ENCODE assay signal across 23 cellular contexts in the genomic region with DNA sequence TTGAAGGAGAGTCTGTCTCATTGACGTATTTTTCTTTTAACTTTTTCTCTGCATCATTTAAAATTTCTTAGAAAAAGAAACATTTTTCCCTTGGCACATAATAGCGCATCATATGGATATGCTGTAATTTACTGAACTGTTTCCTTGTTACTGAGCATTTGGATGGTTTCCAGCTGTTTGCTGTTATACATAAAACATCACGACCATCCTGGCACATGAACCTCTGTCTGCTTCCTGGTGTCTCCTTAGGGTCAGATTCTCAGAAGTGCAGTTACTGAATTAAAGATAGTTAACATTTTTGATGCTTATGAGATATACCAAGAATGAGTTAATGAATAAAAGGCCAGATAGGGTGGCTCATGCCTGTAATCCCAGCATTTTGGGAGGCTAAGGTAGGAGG.
DNase-seq lines count a peak whose midpoint lies in the region; ATAC-seq and TF ChIP-seq lines count a peak whose summit lies in the region.
"Had no signal": no experiment of that assay in that cellular context is flagged by ENCODE, and none has a peak within 500 bp of the region (broad histone marks: within the 10 kb centered on the region; RNA-seq: fewer than 3 reads in every experiment).

No MANE protein-coding gene starts in this region.

- ATAC-seq in activated naive CD8-positive, alpha-beta T cell treated with anti-CD3 and anti-CD28 coated beads, Interleukin-2, amount 50 U/mL, for 24 hours = no peak
- no peak for ATAC-seq in SK-N-SH treated with all-trans-retinoic acid at 6 μM for 48 hours
- ATAC-seq: activated CD4-positive, CD25-positive, alpha-beta regulatory T cell treated with anti-CD3 and anti-CD28 coated beads, Interleukin-2, amount 50 U/mL, for 24 hours; body of pancreas; gastroesophageal sphincter; GM12878 had no signal

- no peak overlapping the region for H3K27ac Mint-ChIP-seq in activated naive CD8-positive, alpha-beta T cell treated with anti-CD3 and anti-CD28 coated beads, Interleukin-2, amount 50 U/mL, for 24 hours
- H3K27ac Mint-ChIP-seq: activated CD4-positive, alpha-beta memory T cell treated with anti-CD3 and anti-CD28 coated beads for 36 hours; HFFc6; nephron progenitor cell had no signal

- peaks cover 3% of the 10 kb centered on the region for H3K4me1 Mint-ChIP-seq in activated naive CD8-positive, alpha-beta T cell treated with anti-CD3 and anti-CD28 coated beads, Interleukin-2, amount 50 U/mL, for 24 hours

- no peak overlapping the region for H3K4me3 Mint-ChIP-seq in activated naive CD8-positive, alpha-beta T cell treated with anti-CD3 and anti-CD28 coated beads, Interleukin-2, amount 50 U/mL, for 24 hours
- H3K4me3 Mint-ChIP-seq: activated CD4-positive, alpha-beta memory T cell treated with anti-CD3 and anti-CD28 coated beads for 36 hours; HFFc6; nephron progenitor cell had no signal

- H3K36me3 Mint-ChIP-seq in activated naive CD8-positive, alpha-beta T cell treated with anti-CD3 and anti-CD28 coated beads, Interleukin-2, amount 50 U/mL, for 24 hours (ENCODE audit: low read depth) = no peaks in the 10 kb centered on the region
- H3K36me3 Mint-ChIP-seq: activated CD4-positive, alpha-beta memory T cell treated with anti-CD3 and anti-CD28 coated beads for 36 hours had no signal

- H3K9me3 Mint-ChIP-seq in activated naive CD8-positive, alpha-beta T cell treated with anti-CD3 and anti-CD28 coated beads, Interleukin-2, amount 50 U/mL, for 24 hours = no peaks in the 10 kb centered on the region
- H3K9me3 Mint-ChIP-seq: activated CD4-positive, alpha-beta memory T cell treated with anti-CD3 and anti-CD28 coated beads for 36 hours; nephron progenitor cell had no signal

- in situ Hi-C loops in SK-MEL-5 (cut with HindIII; ENCODE audit: low pct_unique_long_range_greater_than_20kb, low sequenced_read_pairs) = no loop called here

- DNase-seq in DMS153 treated with DMSO at 0.1 percent for 48 hours (lab: John Stamatoyannopoulos, UW; ENCODE audit: unreplicated experiment) = peak; percentile 70
- DNase-seq in NCI-H1105 treated with DMSO at 0.1 percent for 48 hours (lab: John Stamatoyannopoulos, UW) = peak; percentile 26
- peak; percentile 42 for DNase-seq in SK-MEL-5 (ENCODE audit: low read depth, low spot score)
- DNase-seq in kidney tubule cell (ENCODE audit: low spot score) = peak; percentile 72
- DNase-seq in inferior parietal cortex (ENCODE audit: extremely low spot score) = no peak
- DNase-seq in COLO668 (lab: John Stamatoyannopoulos, UW; ENCODE audit: unreplicated experiment) = no peak
- no peak for DNase-seq in activated naive CD8-positive, alpha-beta T cell treated with anti-CD3 and anti-CD28 coated beads, Interleukin-2, amount 50 U/mL, for 24 hours
- DNase-seq: activated CD4-positive, alpha-beta memory T cell treated with anti-CD3 and anti-CD28 coated beads for 36 hours; activated CD8-positive, alpha-beta memory T cell treated with anti-CD3 and anti-CD28 coated beads, Interleukin-2, amount 50 U/mL, for 4 hours; activated naive CD4-positive, alpha-beta T cell treated with Interleukin-2 at 50 U/mL for 16 hours; body of pancreas; GOT3; HFFc6; NCI-H187; nephron progenitor cell; NK-92 treated with Interleukin-12 subunit alpha and Interleukin-12 subunit beta, amount 100 ng/mL, for 24 hours; stimulated activated naive CD4-positive, alpha-beta T cell; T-helper 2 cell; upper lobe of left lung had no signal

- peaks cover 3% of the 10 kb centered on the region for H3K27me3 Mint-ChIP-seq in activated naive CD8-positive, alpha-beta T cell treated with anti-CD3 and anti-CD28 coated beads, Interleukin-2, amount 50 U/mL, for 24 hours

TF ChIP-seq in SK-N-SH treated with all-trans-retinoic acid at 6 μM for 48 hours, 23 proteins besides CTCF, POLR2A, EP300 and RAD21:
- TF ChIP-seq TOX (CRISPR knock-in tag; IDR thresholded peaks at IDR 0.05; ENCODE audit: borderline replicate concordance) (no peak), ZNF70 (CRISPR knock-in tag; IDR thresholded peaks at IDR 0.05) (no peak), OSR1 (CRISPR knock-in tag; IDR thresholded peaks at IDR 0.05) (no peak), ESRRG (CRISPR knock-in tag; IDR thresholded peaks at IDR 0.05) (no peak), RARB (CRISPR knock-in tag; IDR thresholded peaks at IDR 0.05) (no peak), ARNTL (CRISPR knock-in tag; IDR thresholded peaks at IDR 0.05; ENCODE audit: borderline replicate concordance, low read depth) (no peak), PPARA (CRISPR knock-in tag; IDR thresholded peaks at IDR 0.05; ENCODE audit: borderline replicate concordance) (no peak), GLIS3 (CRISPR knock-in tag; IDR thresholded peaks at IDR 0.05) (no peak), ZFP3 (CRISPR knock-in tag; IDR thresholded peaks at IDR 0.05) (no peak), ISL1 (CRISPR knock-in tag; IDR thresholded peaks at IDR 0.05) (no peak)
- TF ChIP-seq, protein P1, sequence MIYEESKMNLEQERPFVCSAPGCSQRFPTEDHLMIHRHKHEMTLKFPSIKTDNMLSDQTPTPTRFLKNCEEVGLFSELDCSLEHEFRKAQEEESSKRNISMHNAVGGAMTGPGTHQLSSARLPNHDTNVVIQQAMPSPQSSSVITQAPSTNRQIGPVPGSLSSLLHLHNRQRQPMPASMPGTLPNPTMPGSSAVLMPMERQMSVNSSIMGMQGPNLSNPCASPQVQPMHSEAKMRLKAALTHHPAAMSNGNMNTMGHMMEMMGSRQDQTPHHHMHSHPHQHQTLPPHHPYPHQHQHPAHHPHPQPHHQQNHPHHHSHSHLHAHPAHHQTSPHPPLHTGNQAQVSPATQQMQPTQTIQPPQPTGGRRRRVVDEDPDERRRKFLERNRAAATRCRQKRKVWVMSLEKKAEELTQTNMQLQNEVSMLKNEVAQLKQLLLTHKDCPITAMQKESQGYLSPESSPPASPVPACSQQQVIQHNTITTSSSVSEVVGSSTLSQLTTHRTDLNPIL (CRISPR knock-in tag; IDR thresholded peaks at IDR 0.05; ENCODE audit: low read depth) = no peak
- TF ChIP-seq, protein P2, sequence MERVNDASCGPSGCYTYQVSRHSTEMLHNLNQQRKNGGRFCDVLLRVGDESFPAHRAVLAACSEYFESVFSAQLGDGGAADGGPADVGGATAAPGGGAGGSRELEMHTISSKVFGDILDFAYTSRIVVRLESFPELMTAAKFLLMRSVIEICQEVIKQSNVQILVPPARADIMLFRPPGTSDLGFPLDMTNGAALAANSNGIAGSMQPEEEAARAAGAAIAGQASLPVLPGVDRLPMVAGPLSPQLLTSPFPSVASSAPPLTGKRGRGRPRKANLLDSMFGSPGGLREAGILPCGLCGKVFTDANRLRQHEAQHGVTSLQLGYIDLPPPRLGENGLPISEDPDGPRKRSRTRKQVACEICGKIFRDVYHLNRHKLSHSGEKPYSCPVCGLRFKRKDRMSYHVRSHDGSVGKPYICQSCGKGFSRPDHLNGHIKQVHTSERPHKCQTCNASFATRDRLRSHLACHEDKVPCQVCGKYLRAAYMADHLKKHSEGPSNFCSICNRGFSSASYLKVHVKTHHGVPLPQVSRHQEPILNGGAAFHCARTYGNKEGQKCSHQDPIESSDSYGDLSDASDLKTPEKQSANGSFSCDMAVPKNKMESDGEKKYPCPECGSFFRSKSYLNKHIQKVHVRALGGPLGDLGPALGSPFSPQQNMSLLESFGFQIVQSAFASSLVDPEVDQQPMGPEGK (CRISPR knock-in tag; IDR thresholded peaks at IDR 0.05; ENCODE audit: borderline replicate concordance) = no peak
TF ChIP-seq in SK-N-SH treated with all-trans-retinoic acid at 6 μM for 48 hours: peak in this region for 0.

Comparison
In these comparisons a context has a peak if more than half of its experiments do, and no peak if none do; other contexts are left out.
1. DNase-seq: peak in DMS153 treated with DMSO at 0.1 percent for 48 hours (single experiment), NCI-H1105 treated with DMSO at 0.1 percent for 48 hours (single experiment), SK-MEL-5 (single experiment) and kidney tubule cell (single experiment); none in inferior parietal cortex (single experiment), COLO668 (single experiment) and activated naive CD8-positive, alpha-beta T cell treated with anti-CD3 and anti-CD28 coated beads, Interleukin-2, amount 50 U/mL, for 24 hours (single experiment).